Comparison of ENCODE assay signal across 8 cellular contexts in genomic region chr1:84299536-84300260, GRCh38. TPM values are rescaled to one million over a fixed set of nuclear protein-coding genes. Genes with fewer than 3 reads are reported as not detected.
DNase-seq lines count a peak whose midpoint lies in the region; ATAC-seq, FAIRE-seq and TF ChIP-seq lines count a peak whose summit lies in the region.

No MANE protein-coding gene starts in this region.

- intact Hi-C loops in activated CD8-positive, alpha-beta T cell treated with anti-CD3 and anti-CD28 coated beads for 36 hours (cut with micrococcal nuclease): loop anchor here (2.0 kb wide), 1 partner anchor 147 kb away; no protein-coding TSS in a partner anchor

- H3K9me3 Mint-ChIP-seq in activated naive CD4-positive, alpha-beta T cell treated with anti-CD3 and anti-CD28 coated beads, Interleukin-2, amount 10 ng/mL, durations not matched to agents 7 days and 5 days: no peaks in the 10 kb centered on the region
- H3K9me3 Mint-ChIP-seq in activated CD8-positive, alpha-beta T cell treated with anti-CD3 and anti-CD28 coated beads for 36 hours: no peaks in the 10 kb centered on the region

- H3K4me1 ChIP-seq in iPS-18a (ENCODE audit: control insufficient read depth, low read depth, low read length): peaks cover 38% of the 10 kb centered on the region

- CTCF ChIA-PET in activated naive CD4-positive, alpha-beta T cell treated with anti-CD3 and anti-CD28 coated beads, Interleukin-2, amount 10 ng/mL, durations not matched to agents 7 days and 5 days (lab: Charles Lee): interaction anchor here (0.8 to 1.1 kb wide), 2 partner anchors 156 to 273 kb away, joined by 3 read pairs; partner anchors contain the start of gene PRKACB
- CTCF ChIA-PET in activated CD8-positive, alpha-beta T cell treated with anti-CD3 and anti-CD28 coated beads for 36 hours (lab: Charles Lee): interaction anchor here (1.1 to 1.7 kb wide), 3 partner anchors 32 to 155 kb away, joined by 3 to 7 read pairs (median 3); partner anchors contain the start of gene PRKACB

- no peaks in the 10 kb centered on the region for H3K9me3 ChIP-seq in iPS-18a (ENCODE audit: control insufficient read depth, low read depth, low read length)

- POLR2A ChIA-PET in activated CD8-positive, alpha-beta T cell treated with anti-CD3 and anti-CD28 coated beads for 36 hours (lab: Charles Lee): interaction anchor here (1.2 kb wide), 1 partner anchor 210 kb away, joined by 4 read pairs; no protein-coding TSS in a partner anchor

- no peak for TF ChIP-seq POLR2A in GM12891 (IDR thresholded peaks at IDR 0.05; ENCODE audit: low read depth, low read length)

- H3K36me3 ChIP-seq in iPS-18a (ENCODE audit: control insufficient read depth, low read depth, low read length): no peaks in the 10 kb centered on the region

- peaks cover 15% of the 10 kb centered on the region for H3K27me3 Mint-ChIP-seq in activated naive CD4-positive, alpha-beta T cell treated with anti-CD3 and anti-CD28 coated beads, Interleukin-2, amount 10 ng/mL, durations not matched to agents 7 days and 5 days
- peaks cover 5% of the 10 kb centered on the region for H3K27me3 Mint-ChIP-seq in activated CD8-positive, alpha-beta T cell treated with anti-CD3 and anti-CD28 coated beads for 36 hours

- FAIRE-seq in GM12891 (lab: Jason Lieb, UNC): no peak

- H3K27ac ChIP-seq in iPS-18a (ENCODE audit: low read length) (no peak overlapping the region), substantia nigra (ENCODE audit: low read depth, low read length, poor library complexity, severe bottlenecking) (peak overlapping the region; percentile 94)

- no peaks in the 10 kb centered on the region for H3K36me3 Mint-ChIP-seq in activated naive CD4-positive, alpha-beta T cell treated with anti-CD3 and anti-CD28 coated beads, Interleukin-2, amount 10 ng/mL, durations not matched to agents 7 days and 5 days
- no peaks in the 10 kb centered on the region for H3K36me3 Mint-ChIP-seq in activated CD8-positive, alpha-beta T cell treated with anti-CD3 and anti-CD28 coated beads for 36 hours (ENCODE audit: low read depth)

- peaks cover 52% of the 10 kb centered on the region for H3K4me1 Mint-ChIP-seq in activated naive CD4-positive, alpha-beta T cell treated with anti-CD3 and anti-CD28 coated beads, Interleukin-2, amount 10 ng/mL, durations not matched to agents 7 days and 5 days
- peaks cover 41% of the 10 kb centered on the region for H3K4me1 Mint-ChIP-seq in activated CD8-positive, alpha-beta T cell treated with anti-CD3 and anti-CD28 coated beads for 36 hours (ENCODE audit: low read depth)

- no peak for DNase-seq in activated naive CD4-positive, alpha-beta T cell treated with anti-CD3 and anti-CD28 coated beads, Interleukin-2, amount 10 ng/mL, durations not matched to agents 7 days and 5 days
- DNase-seq in activated naive CD4-positive, alpha-beta T cell (lab: John Stamatoyannopoulos, UW): no peak
- no peak for DNase-seq in activated CD8-positive, alpha-beta T cell treated with anti-CD3 and anti-CD28 coated beads for 36 hours
- peak in 10 of 49 donors; percentile 1 to 33 (median 16) for DNase-seq in substantia nigra (lab: John Stamatoyannopoulos, UW)
- DNase-seq in stimulated activated CD4-positive, alpha-beta T cell treated with anti-CD3 and anti-CD28 coated beads, Interleukin-4, amount 100 ng/mL, for 24 hours: no peak
- DNase-seq in GM12891 (ENCODE audit: insufficient read length, low spot score): no peak
- DNase-seq in AG08396 (ENCODE audit: low spot score): no peak

- peak overlapping the region; percentile 93 for H3K4me3 ChIP-seq in iPS-18a (ENCODE audit: low read length)

- no peak for ATAC-seq in activated CD8-positive, alpha-beta T cell treated with anti-CD3 and anti-CD28 coated beads for 36 hours

- H3K9ac ChIP-seq in iPS-18a (ENCODE audit: low read length): peak overlapping the region; percentile 67

- H3K4me3 Mint-ChIP-seq in activated naive CD4-positive, alpha-beta T cell treated with anti-CD3 and anti-CD28 coated beads, Interleukin-2, amount 10 ng/mL, durations not matched to agents 7 days and 5 days: peak overlapping the region; percentile 78
- peak overlapping the region; percentile 79 for H3K4me3 Mint-ChIP-seq in activated CD8-positive, alpha-beta T cell treated with anti-CD3 and anti-CD28 coated beads for 36 hours

- TF ChIP-seq CTCF in activated CD8-positive, alpha-beta T cell treated with anti-CD3 and anti-CD28 coated beads for 36 hours (IDR thresholded peaks at IDR 0.05): no peak

- no peaks in the 10 kb centered on the region for H3K27me3 ChIP-seq in iPS-18a (ENCODE audit: control insufficient read depth, insufficient read depth, low read length)

- H3K27ac Mint-ChIP-seq in activated naive CD4-positive, alpha-beta T cell treated with anti-CD3 and anti-CD28 coated beads, Interleukin-2, amount 10 ng/mL, durations not matched to agents 7 days and 5 days: no peak overlapping the region
- H3K27ac Mint-ChIP-seq in activated CD8-positive, alpha-beta T cell treated with anti-CD3 and anti-CD28 coated beads for 36 hours: peak overlapping the region; percentile 86

TF ChIP-seq in GM12891, 5 proteins besides CTCF, POLR2A, EP300 and RAD21:
- TF ChIP-seq POLR2AphosphoS5 (IDR thresholded peaks at IDR 0.05; ENCODE audit: low read depth, low read length): no peak
- TF ChIP-seq TAF1 (IDR thresholded peaks at IDR 0.05; ENCODE audit: low read depth, low read length): no peak
- no peak for TF ChIP-seq POU2F2 (IDR thresholded peaks at IDR 0.05; ENCODE audit: low read depth, low read length)
- no peak for TF ChIP-seq SPI1 (IDR thresholded peaks at IDR 0.05; ENCODE audit: low read depth, low read length)
- no peak for TF ChIP-seq PAX5 (IDR thresholded peaks at IDR 0.05; ENCODE audit: insufficient read depth, low read length, severe bottlenecking)

RNA-seq across cellular contexts. Expression of gene SAMD13, which starts 1.8 kb away (rescaled TPM):
- total RNA-seq in activated CD8-positive, alpha-beta T cell treated with anti-CD3 and anti-CD28 coated beads for 36 hours: 1 to 10 TPM in 1 of 2 experiments, under 1 TPM in 1; 0.67 to 1.2 TPM
- polyA plus RNA-seq in GM12891 (2012; ENCODE audit: low read depth, missing spikeins): 1.7 TPM
